7 cellular contexts compared by ENCODE assay signal in the genomic region with DNA sequence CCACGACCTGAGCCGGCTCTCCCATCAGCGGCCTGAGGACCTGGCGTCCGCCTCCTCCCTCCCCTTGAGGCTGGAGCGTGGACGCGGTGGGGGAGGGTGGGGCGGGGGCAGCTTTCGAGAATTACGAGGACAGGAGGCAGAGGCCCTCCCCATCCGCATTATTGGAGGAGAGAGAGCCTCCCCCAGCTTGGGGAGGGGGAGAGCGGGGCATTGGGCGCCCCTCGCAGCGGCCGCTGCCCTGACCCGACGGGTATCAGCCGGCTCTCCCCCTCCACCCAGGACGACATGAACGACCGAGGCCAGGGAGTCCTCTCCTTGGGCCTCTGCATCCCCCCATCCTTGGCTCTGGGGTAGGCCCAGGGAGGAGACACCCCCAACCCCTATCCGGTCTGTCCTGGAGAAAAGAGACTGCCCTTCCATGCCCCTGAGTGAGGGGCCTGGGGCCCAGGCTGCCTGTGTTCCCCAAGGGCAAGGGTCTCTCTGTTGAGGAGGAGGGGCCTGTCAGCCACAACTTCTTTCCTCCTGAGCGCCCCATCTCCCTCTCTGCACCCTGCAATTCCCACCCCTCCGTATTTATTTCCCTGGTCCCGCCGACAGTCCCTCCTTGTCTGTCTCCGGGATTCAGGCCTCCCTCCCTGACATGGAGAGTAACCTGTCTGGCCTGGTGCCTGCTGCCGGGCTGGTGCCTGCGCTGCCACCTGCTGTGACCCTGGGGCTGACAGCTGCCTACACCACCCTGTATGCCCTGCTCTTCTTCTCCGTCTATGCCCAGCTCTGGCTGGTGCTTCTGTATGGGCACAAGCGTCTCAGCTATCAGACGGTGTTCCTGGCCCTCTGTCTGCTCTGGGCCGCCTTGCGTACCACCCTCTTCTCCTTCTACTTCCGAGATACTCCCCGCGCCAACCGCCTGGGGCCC. TPM values are rescaled to one million over a fixed set of nuclear protein-coding genes. Genes with fewer than 3 reads are reported as not detected.
DNase-seq lines count a peak whose midpoint lies in the region; ATAC-seq and TF ChIP-seq lines count a peak whose summit lies in the region.
"Had no signal": no experiment of that assay in that cellular context is flagged by ENCODE, and none has a peak within 500 bp of the region (broad histone marks: within the 10 kb centered on the region; RNA-seq: fewer than 3 reads in every experiment).

No MANE protein-coding gene starts in this region.

- H3K36me3 ChIP-seq in vagina: no peaks in the 10 kb centered on the region

- no peak for TF ChIP-seq POLR2A in vagina (IDR thresholded peaks at IDR 0.05)

- H3K4me3 ChIP-seq in iPS-11a (ENCODE audit: low read depth, low read length) (peak overlapping the region; percentile 81), vagina (peak overlapping the region; percentile 61 to 83)

- no peaks in the 10 kb centered on the region for H3K27me3 ChIP-seq in vagina

- ATAC-seq in SK-N-SH treated with all-trans-retinoic acid at 6 μM for 48 hours: peak; percentile 23

- no peak for TF ChIP-seq CTCF in vagina (IDR thresholded peaks at IDR 0.05)

- peaks cover 42% of the 10 kb centered on the region for H3K4me1 ChIP-seq in vagina

- no peaks in the 10 kb centered on the region for H3K9me3 ChIP-seq in vagina

- peak overlapping the region; percentile 94 for H3K27ac ChIP-seq in vagina

- intact Hi-C loops in vagina (cut with DNase I): no loop called here

- DNase-seq in NCI-H748 (lab: John Stamatoyannopoulos, UW; ENCODE audit: unreplicated experiment) (peak; percentile 30), NCI-H748 treated with DMSO at 0.1 percent for 48 hours (lab: John Stamatoyannopoulos, UW) (no peak), vagina (ENCODE audit: extremely low spot score in 2 of 2) (no peak), HPDE6-E6E7 (ENCODE audit: extremely low spot score) (no peak)

TF ChIP-seq in SK-N-SH treated with all-trans-retinoic acid at 6 μM for 48 hours, 23 proteins besides CTCF, POLR2A, EP300 and RAD21:
- TF ChIP-seq ZC3H10 (CRISPR knock-in tag; IDR thresholded peaks at IDR 0.05): no peak

RNA-seq across cellular contexts. Expression of gene GPR137, which starts 0.5 kb away (rescaled TPM):
- 20.6 TPM for total RNA-seq in vagina

RNA-seq across cellular contexts. Expression of gene BAD, which starts 1.7 kb away (rescaled TPM):
- total RNA-seq in vagina: 83.5 TPM

RNA-seq across cellular contexts. Expression of gene KCNK4, which starts 5.0 kb away (rescaled TPM):
- total RNA-seq in vagina: 0.98 TPM
- total RNA-seq: lung microvascular endothelial cell had no signal

RNA-seq across cellular contexts. Expression of gene CATSPERZ, which starts 14.0 kb away (rescaled TPM):
- not detected for total RNA-seq in vagina
- total RNA-seq: lung microvascular endothelial cell had no signal

RNA-seq across cellular contexts. Expression of gene ESRRA, which starts 19.2 kb away (rescaled TPM):
- 44.4 TPM for total RNA-seq in vagina
